ENCODE assay signal across 8 cellular contexts in the genomic region with DNA sequence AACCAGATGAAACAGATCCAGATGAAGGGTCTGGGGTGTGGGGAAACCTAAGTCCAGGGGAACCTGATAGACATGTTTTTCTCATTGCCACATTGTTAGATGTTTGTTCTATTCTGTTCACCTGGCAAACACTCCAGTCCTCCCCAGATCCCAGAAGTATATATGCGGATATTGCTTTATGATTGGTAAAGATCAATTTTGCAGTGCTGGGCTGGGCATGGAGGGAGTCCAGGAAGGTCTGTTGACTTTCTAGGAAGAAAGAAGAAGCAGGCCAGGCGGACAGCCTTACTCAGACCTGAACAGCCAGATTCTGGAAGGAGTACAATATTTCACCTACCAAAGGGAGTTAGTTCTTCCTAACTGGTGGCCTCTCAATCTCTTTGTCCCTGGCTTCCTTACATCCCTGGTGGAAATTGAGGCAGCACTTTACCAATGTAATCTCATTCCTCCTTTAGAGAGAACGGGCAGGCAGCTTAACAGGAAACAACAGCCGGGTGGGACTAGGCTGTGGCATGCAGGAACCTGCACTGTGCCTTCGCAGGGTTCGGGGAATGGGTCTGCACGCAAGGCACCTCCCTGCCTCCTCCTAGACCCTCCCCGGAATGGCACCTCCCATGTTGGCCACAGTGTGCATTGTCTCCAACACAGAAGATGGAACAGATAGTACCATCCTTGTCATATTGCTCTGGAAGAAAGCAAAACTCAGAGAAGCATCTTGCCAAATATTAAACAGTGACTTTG. TPM values are rescaled to one million over a fixed set of nuclear protein-coding genes. Genes with fewer than 3 reads are reported as not detected.
DNase-seq lines count a peak whose midpoint lies in the region; ATAC-seq and TF ChIP-seq lines count a peak whose summit lies in the region.

No MANE protein-coding gene starts in this region.

- DNase-seq in activated T-cell treated with anti-CD3 and anti-CD28 coated beads for 48 hours (ENCODE audit: low read depth) = peak; percentile 27
- peak; percentile 52 to 80 (median 76) for DNase-seq in right cardiac atrium
- DNase-seq in stimulated activated naive CD4-positive, alpha-beta T cell treated with Interleukin-2 at 50 U/mL for 16 hours (lab: John Stamatoyannopoulos, UW) = peak; percentile 38
- DNase-seq in OCI-M2 (lab: John Stamatoyannopoulos, UW; ENCODE audit: unreplicated experiment) = no peak
- DNase-seq in NCI-H1930 (lab: John Stamatoyannopoulos, UW) = no peak
- no peak for DNase-seq in prostate gland (ENCODE audit: low spot score)
- DNase-seq in GM20000 (ENCODE audit: low spot score) = no peak

- H3K4me1 ChIP-seq in right cardiac atrium (ENCODE audit: control insufficient read depth, insufficient read depth, low read length) = peaks cover 25% of the 10 kb centered on the region
- no peaks in the 10 kb centered on the region for H3K4me1 ChIP-seq in prostate gland (replicated peaks)

- intact Hi-C loops in right cardiac atrium (cut with DNase I) = loop anchor here in 1 of 4 donors (2.0 to 5.0 kb wide), 3 partner anchors 46 to 182 kb away; partner anchors contain the start of gene GIMAP5
- intact Hi-C loops in prostate gland (cut with DNase I) = no loop called here

- no peaks in the 10 kb centered on the region for H3K9me3 ChIP-seq in right cardiac atrium (ENCODE audit: control insufficient read depth, low read length)
- no peaks in the 10 kb centered on the region for H3K9me3 ChIP-seq in prostate gland

- TF ChIP-seq POLR2A in prostate gland (IDR thresholded peaks at IDR 0.05) = no peak

- H3K4me3 ChIP-seq in right cardiac atrium (ENCODE audit: low read length) (peak overlapping the region; percentile 55), prostate gland (peak overlapping the region in 1 of 2 donors; percentile 5)

- H3K27ac ChIP-seq in right cardiac atrium (ENCODE audit: low read length) = peak overlapping the region; percentile 93
- H3K27ac ChIP-seq in prostate gland = peak overlapping the region in 1 of 2 donors; percentile 56

- H3K27me3 ChIP-seq in right cardiac atrium (ENCODE audit: control insufficient read depth, insufficient read depth) (no peaks in the 10 kb centered on the region), prostate gland (replicated peaks; ENCODE audit: insufficient read depth) (no peaks in the 10 kb centered on the region)

- TF ChIP-seq CTCF in prostate gland (IDR thresholded peaks at IDR 0.05) (no peak), GM20000 (IDR thresholded peaks at IDR 0.05; ENCODE audit: extremely low read depth, missing control alignments) (no peak)

- H3K36me3 ChIP-seq in prostate gland = no peaks in the 10 kb centered on the region

- ATAC-seq in HG02588 (IDR thresholded peaks at IDR 0.05; ENCODE audit: unreplicated experiment) = peak; percentile 30
- ATAC-seq in right cardiac atrium = peak; percentile 76 to 86

- WGBS in right cardiac atrium = 53% methylated on average over 8 of the region's 8 CpGs
- 37% methylated on average over 7 of the region's 8 CpGs for WGBS in prostate gland

RNA-seq across cellular contexts. Expression of gene GIMAP6, which starts 0.9 kb away (rescaled TPM):
- total RNA-seq in right cardiac atrium (10 to 100 TPM; 22.1 to 29.1 (median 22.9) TPM), prostate gland (10 to 100 TPM; 10.8 to 15.7 TPM)
- 14.6 TPM for polyA plus RNA-seq in right cardiac atrium

RNA-seq across cellular contexts. Expression of gene GIMAP2, which starts 54.3 kb away (rescaled TPM):
- 1 to 10 TPM; 4.5 to 8.3 (median 6.5) TPM for total RNA-seq in right cardiac atrium
- 4.1 TPM for polyA plus RNA-seq in right cardiac atrium
- total RNA-seq in prostate gland = 10 to 100 TPM in 1 of 2 donors, 1 to 10 TPM in 1; 6.6 to 16.1 TPM

Comparison
In these comparisons a context has a peak if more than half of its experiments do, and no peak if none do; other contexts are left out.
1. DNase-seq: peak in activated T-cell treated with anti-CD3 and anti-CD28 coated beads for 48 hours (single experiment), right cardiac atrium (3 of 3) and stimulated activated naive CD4-positive, alpha-beta T cell treated with Interleukin-2 at 50 U/mL for 16 hours (single experiment); none in OCI-M2 (single experiment), NCI-H1930 (0 of 2), prostate gland (single experiment) and GM20000 (single experiment).